8 cellular contexts compared by ENCODE assay signal in the genomic region with DNA sequence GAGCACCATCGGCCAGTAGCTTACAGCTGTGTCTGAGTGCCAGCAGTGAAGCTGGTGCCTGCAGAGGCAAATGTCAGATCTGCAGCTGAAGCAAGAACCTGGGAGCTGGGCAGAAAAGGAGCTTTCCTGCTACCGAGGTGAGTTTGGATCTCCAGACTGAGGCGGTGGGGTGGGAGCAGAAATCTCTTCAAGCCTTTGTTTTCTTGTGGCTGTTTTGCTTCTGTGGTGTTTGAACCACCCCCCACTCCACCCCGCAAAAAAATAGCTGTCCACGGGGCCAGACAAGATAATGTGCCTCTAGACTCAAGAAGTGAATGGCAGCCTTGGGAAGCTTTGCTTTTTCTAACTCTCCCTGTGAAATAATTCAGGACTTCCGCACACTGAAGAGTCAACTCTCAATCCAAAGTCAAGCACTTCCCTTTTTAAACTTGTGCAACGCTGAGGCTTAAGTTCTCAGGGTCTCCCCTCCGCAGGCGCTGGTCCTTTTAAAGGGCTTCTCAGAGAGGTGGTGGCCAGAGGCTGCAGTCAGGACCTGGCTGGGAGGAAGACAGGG.
DNase-seq lines count a peak whose midpoint lies in the region; ATAC-seq and TF ChIP-seq lines count a peak whose summit lies in the region.

No MANE protein-coding gene starts in this region.

- peaks cover 11 to 23% (median 15%) of the 10 kb centered on the region in 4 donors for H3K4me1 ChIP-seq in upper lobe of left lung

- H3K9me3 Mint-ChIP-seq in activated B cell treated with CpG ODN at 0.5 μM for 24 hours = peaks cover 2% of the 10 kb centered on the region

- H3K36me3 ChIP-seq in kidney epithelial cell (ENCODE audit: control insufficient read depth, insufficient read depth, low read length) (no peaks in the 10 kb centered on the region), upper lobe of left lung (no peaks in the 10 kb centered on the region)

- no peak for TF ChIP-seq POLR2A in upper lobe of left lung (IDR thresholded peaks at IDR 0.05)

- no peaks in the 10 kb centered on the region for H3K9me3 ChIP-seq in upper lobe of left lung

- 18 to 19% methylated on average over 9 of the region's 9 CpGs for WGBS in upper lobe of left lung, 2 donors

- peak; percentile 10 for ATAC-seq in Right ventricle myocardium inferior
- ATAC-seq in activated B cell treated with CpG ODN at 0.5 μM for 24 hours (ENCODE audit: low read depth) = no peak
- peak in 1 of 2 donors; percentile 76 for ATAC-seq in upper lobe of left lung (ENCODE audit: low FRiP score in 2 of 2)

- DNase-seq in Right ventricle myocardium inferior (ENCODE audit: missing footprints) (no peak), cardiac septum (ENCODE audit: low spot score) (no peak), activated B cell treated with CpG ODN at 0.5 μM for 24 hours (no peak), kidney epithelial cell (ENCODE audit: low read depth) (no peak), upper lobe of left lung (no peak), NCI-H774 (lab: John Stamatoyannopoulos, UW) (no peak), GM03348 (ENCODE audit: low spot score) (no peak)
- DNase-seq in activated CD8-positive, alpha-beta memory T cell treated with anti-CD3 and anti-CD28 coated beads, Interleukin-2, amount 50 U/mL, for 48 hours = no peak

- H3K4me3 Mint-ChIP-seq in activated B cell treated with CpG ODN at 0.5 μM for 24 hours = peak overlapping the region; percentile 67

- peaks cover 39% of the 10 kb centered on the region for H3K27me3 Mint-ChIP-seq in activated B cell treated with CpG ODN at 0.5 μM for 24 hours

- no peak overlapping the region for H3K27ac ChIP-seq in upper lobe of left lung

- H3K4me3 ChIP-seq in kidney epithelial cell (ENCODE audit: low read depth, low read length) = peak overlapping the region; percentile 53
- H3K4me3 ChIP-seq in upper lobe of left lung = peak overlapping the region in 3 of 4 donors; percentile 41 to 58 (median 53)

- H3K27me3 ChIP-seq in kidney epithelial cell (ENCODE audit: control insufficient read depth, insufficient read depth, low read length) = peaks cover 5% of the 10 kb centered on the region
- H3K27me3 ChIP-seq in upper lobe of left lung = peaks cover 0 to 8% (median 2%) of the 10 kb centered on the region in 4 donors

- CTCF ChIA-PET in activated B cell treated with CpG ODN at 0.5 μM for 24 hours (lab: Charles Lee) = interaction anchor here (1.3 kb wide), 1 partner anchor 96 kb away, joined by 5 read pairs; no protein-coding TSS in a partner anchor

- intact Hi-C loops in Right ventricle myocardium inferior (cut with DNase I) = no loop called here
- intact Hi-C loops in cardiac septum (cut with DNase I) = no loop called here
- intact Hi-C loops in activated B cell treated with CpG ODN at 0.5 μM for 24 hours (cut with micrococcal nuclease) = loop anchor here (1.0 kb wide), 1 partner anchor 97 kb away; no protein-coding TSS in a partner anchor

- TF ChIP-seq EP300 in upper lobe of left lung (IDR thresholded peaks at IDR 0.05) = no peak

- H3K4me1 Mint-ChIP-seq in activated B cell treated with CpG ODN at 0.5 μM for 24 hours = peaks cover 12% of the 10 kb centered on the region

- no peak for TF ChIP-seq CTCF in activated B cell treated with CpG ODN at 0.5 μM for 24 hours (IDR thresholded peaks at IDR 0.05)
- TF ChIP-seq CTCF in kidney epithelial cell (IDR thresholded peaks at IDR 0.05; ENCODE audit: insufficient read depth, low read length, poor library complexity, severe bottlenecking) = no peak
- no peak for TF ChIP-seq CTCF in upper lobe of left lung (IDR thresholded peaks at IDR 0.05)

- no peak overlapping the region for H3K27ac Mint-ChIP-seq in activated B cell treated with CpG ODN at 0.5 μM for 24 hours

- POLR2A ChIA-PET in activated B cell treated with CpG ODN at 0.5 μM for 24 hours (lab: Charles Lee) = no interaction called here

- no peaks in the 10 kb centered on the region for H3K36me3 Mint-ChIP-seq in activated B cell treated with CpG ODN at 0.5 μM for 24 hours (ENCODE audit: low read depth)
